In genomic region chr10:113165643-113166042, GRCh38 we compare ENCODE assay signal across 22 cellular contexts.
"Had no signal": no experiment of that assay in that cellular context is flagged by ENCODE, and none has a peak within 500 bp of the region (broad histone marks: within the 10 kb centered on the region; RNA-seq: fewer than 3 reads in every experiment).

No MANE protein-coding gene starts in this region.

- H3K4me1 ChIP-seq: gastrocnemius medialis, right atrium auricular region had no signal

- FAIRE-seq: kidney, small intestine had no signal

- H3K27ac ChIP-seq: epithelial cell of prostate, esophagus muscularis mucosa, gastrocnemius medialis, neutrophil, right atrium auricular region, stomach, thoracic aorta had no signal

- H3K27ac Mint-ChIP-seq: natural killer cell treated with Interleukin-12 subunit alpha and Interleukin-12 subunit beta and Interleukin-15 and Interleukin-18, amount 100 ng/mL, for 72 hours had no signal

- H3K27me3 ChIP-seq: esophagus muscularis mucosa, gastrocnemius medialis, neutrophil, right atrium auricular region, stomach had no signal

- H3K9me3 Mint-ChIP-seq: natural killer cell treated with Interleukin-12 subunit alpha and Interleukin-12 subunit beta and Interleukin-15 and Interleukin-18, amount 100 ng/mL, for 72 hours had no signal

- H3K4me3 Mint-ChIP-seq: natural killer cell treated with Interleukin-12 subunit alpha and Interleukin-12 subunit beta and Interleukin-15 and Interleukin-18, amount 100 ng/mL, for 72 hours had no signal

- DNase-seq: cortex of kidney; effector memory CD4-positive, alpha-beta T cell; gastrocnemius medialis; kidney; left colon; left ventricle myocardium superior; mesenchymal stem cell; midbrain; posterior cingulate gyrus; small intestine; stimulated activated CD4-positive, alpha-beta T cell treated with anti-CD3 and anti-CD28 coated beads, Interleukin-12 subunit alpha, Interleukin-12 subunit beta, amount 100 ng/mL, for 4 hours; stimulated activated naive CD4-positive, alpha-beta T cell; stomach; substantia nigra; trophoblast cell had no signal

- H3K4me3 ChIP-seq: esophagus muscularis mucosa, gastrocnemius medialis, lung, right atrium auricular region, stomach, thoracic aorta had no signal

- H3K9me3 ChIP-seq: esophagus muscularis mucosa, gastrocnemius medialis, neutrophil, right atrium auricular region, stomach, thoracic aorta had no signal
